1 cellular context compared by ENCODE assay signal in genomic region chr6:31473780-31474725, GRCh38.
TF ChIP-seq lines count a peak whose summit lies in the region.

No MANE protein-coding gene starts in this region.

TF ChIP-seq in H1, 55 proteins besides CTCF, POLR2A, EP300 and RAD21:
- TF ChIP-seq MAFK (IDR thresholded peaks at IDR 0.05; ENCODE audit: low read depth, low read length) (peak; percentile 85), KDM5A (IDR thresholded peaks at IDR 0.05; ENCODE audit: low read length) (no peak)
